Comparison of ENCODE assay signal across 8 cellular contexts in the genomic region with DNA sequence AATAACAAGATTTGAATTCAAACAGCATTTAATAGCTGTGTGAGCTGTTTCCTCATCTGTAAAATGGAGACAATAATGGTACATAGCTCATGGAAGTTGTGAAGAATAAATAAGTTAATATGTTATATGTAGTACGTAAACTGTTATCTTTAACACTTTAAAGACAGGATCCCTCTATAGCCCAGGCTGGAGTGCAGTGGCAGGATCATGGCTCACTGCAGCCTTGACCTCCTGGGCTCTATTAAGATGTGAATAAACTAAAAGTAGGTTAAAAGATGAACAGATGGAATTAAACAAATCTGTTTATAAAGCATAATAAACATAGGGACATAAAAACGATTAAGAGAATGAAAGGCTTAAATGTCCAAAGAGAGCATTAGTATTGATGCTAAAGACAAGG. TPM values are rescaled to one million over a fixed set of nuclear protein-coding genes. Genes with fewer than 3 reads are reported as not detected.
A peak's percentile ranks its signal among the peaks of the same experiment; 100 is the strongest.
DNase-seq lines count a peak whose midpoint lies in the region; ATAC-seq and TF ChIP-seq lines count a peak whose summit lies in the region.

No MANE protein-coding gene starts in this region.

- DNase-seq in GM23338 (ENCODE audit: low spot score) (no peak), fibroblast of the aortic adventitia (ENCODE audit: low read depth) (no peak), skeletal muscle cell (ENCODE audit: low read depth) (no peak), GM10266 (ENCODE audit: extremely low spot score) (no peak), NCI-H1092 treated with DMSO at 0.1 percent for 48 hours (lab: John Stamatoyannopoulos, UW) (no peak), NCI-H2196 treated with DMSO at 0.1 percent for 48 hours (lab: John Stamatoyannopoulos, UW; ENCODE audit: unreplicated experiment) (no peak)
- no peak for DNase-seq in effector CD8-positive, alpha-beta T cell (lab: John Stamatoyannopoulos, UW)

- peaks cover 44% of the 10 kb centered on the region for H3K4me1 Mint-ChIP-seq in GM23338

- peaks cover 23% of the 10 kb centered on the region for H3K36me3 Mint-ChIP-seq in GM23338 (ENCODE audit: low read depth)

- H3K36me3 ChIP-seq in GM23338 (ENCODE audit: insufficient read depth) = no peaks in the 10 kb centered on the region

- H3K9me3 Mint-ChIP-seq in GM23338 = peaks cover 4% of the 10 kb centered on the region; the same call in 2 of the 3 replicates

- peak overlapping the region; percentile 83 for H3K4me2 ChIP-seq in GM23338

- no peak overlapping the region for H3K27ac Mint-ChIP-seq in GM23338

- peaks cover 46% of the 10 kb centered on the region for H3K4me1 ChIP-seq in GM23338 (ENCODE audit: insufficient read depth)

- peak overlapping the region; percentile 80 for H3K4me3 ChIP-seq in GM23338
- peak overlapping the region; percentile 85 for H3K4me3 ChIP-seq in fibroblast of the aortic adventitia (ENCODE audit: low read depth, low read length)
- peak overlapping the region; percentile 96 for H3K4me3 ChIP-seq in skeletal muscle cell (ENCODE audit: low read depth, low read length)

- H3F3A ChIP-seq in GM23338 (replicated peaks; ENCODE audit: low read depth) = no peaks in the 10 kb centered on the region; the same call in 1 of the 2 replicates

- TF ChIP-seq CTCF in GM23338 (conservative IDR thresholded peaks at IDR 0.05; ENCODE audit: low read depth in 2 of 2) (no peak), VCaP (conservative IDR thresholded peaks at IDR 0.05) (no peak), fibroblast of the aortic adventitia (IDR thresholded peaks at IDR 0.05; ENCODE audit: insufficient read depth, low read length) (no peak), GM10266 (IDR thresholded peaks at IDR 0.05; ENCODE audit: control insufficient read depth, insufficient read depth, low read depth, missing control alignments) (no peak)

- no peaks in the 10 kb centered on the region for H3K27me3 ChIP-seq in GM23338 (ENCODE audit: insufficient read depth)

- no peak for ATAC-seq in GM23338

- H3K9me2 ChIP-seq in GM23338 (ENCODE audit: insufficient read depth) = no peaks in the 10 kb centered on the region

- H3K27ac ChIP-seq in GM23338 (ENCODE audit: low read depth) = no peak overlapping the region
- H3K27ac ChIP-seq in VCaP = peak overlapping the region; percentile 100

- peak overlapping the region; percentile 96 for H3K4me3 Mint-ChIP-seq in GM23338

- H3K79me2 ChIP-seq in GM23338 (replicated peaks; ENCODE audit: insufficient read depth) = peaks cover 93% of the 10 kb centered on the region

- H2AFZ ChIP-seq in GM23338 = no peak overlapping the region

- peaks cover 55% of the 10 kb centered on the region for H4K20me1 ChIP-seq in GM23338 (replicated peaks; ENCODE audit: insufficient read depth)

- peaks cover 14% of the 10 kb centered on the region for H3K27me3 Mint-ChIP-seq in GM23338 (ENCODE audit: insufficient read depth, low read depth, poor library complexity)

TF ChIP-seq in GM23338, 12 proteins besides CTCF, POLR2A, EP300 and RAD21:
- TF ChIP-seq EZH2phosphoT487 (IDR thresholded peaks at IDR 0.05; ENCODE audit: unreplicated experiment) = no peak
- no peak for TF ChIP-seq ZNF331 (CRISPR knock-in tag; IDR thresholded peaks at IDR 0.05; ENCODE audit: low read depth)
- TF ChIP-seq ZNF114 (CRISPR knock-in tag; IDR thresholded peaks at IDR 0.05) = no peak
- no peak for TF ChIP-seq ZNF462 (CRISPR knock-in tag; IDR thresholded peaks at IDR 0.05)
- TF ChIP-seq, protein P1, sequence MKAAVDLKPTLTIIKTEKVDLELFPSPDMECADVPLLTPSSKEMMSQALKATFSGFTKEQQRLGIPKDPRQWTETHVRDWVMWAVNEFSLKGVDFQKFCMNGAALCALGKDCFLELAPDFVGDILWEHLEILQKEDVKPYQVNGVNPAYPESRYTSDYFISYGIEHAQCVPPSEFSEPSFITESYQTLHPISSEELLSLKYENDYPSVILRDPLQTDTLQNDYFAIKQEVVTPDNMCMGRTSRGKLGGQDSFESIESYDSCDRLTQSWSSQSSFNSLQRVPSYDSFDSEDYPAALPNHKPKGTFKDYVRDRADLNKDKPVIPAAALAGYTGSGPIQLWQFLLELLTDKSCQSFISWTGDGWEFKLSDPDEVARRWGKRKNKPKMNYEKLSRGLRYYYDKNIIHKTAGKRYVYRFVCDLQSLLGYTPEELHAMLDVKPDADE (IDR thresholded peaks at IDR 0.05) = no peak
- no peak for TF ChIP-seq CREB1 (CRISPR knock-in tag; IDR thresholded peaks at IDR 0.05; ENCODE audit: low read depth)
- no peak for TF ChIP-seq NANOG (IDR thresholded peaks at IDR 0.05; ENCODE audit: borderline replicate concordance)

RNA-seq across cellular contexts. Expression of gene AMD1, which starts 3.0 kb away (rescaled TPM):
- total RNA-seq in GM23338 (2014; rRNA removed; shearing (Covaris generic)) = 243 and 296 TPM in 2 replicates
- 127 and 136 TPM in 2 replicates for polyA plus RNA-seq in GM23338 (2016; fragmentation: Nextera tagmentation; extraction: Ambion mirVana)
- 61.1 and 99.1 TPM in 2 replicates for total RNA-seq in fibroblast of the aortic adventitia (ENCODE audit: low replicate concordance)
